ENCODE assay signal across 13 cellular contexts in the genomic region with DNA sequence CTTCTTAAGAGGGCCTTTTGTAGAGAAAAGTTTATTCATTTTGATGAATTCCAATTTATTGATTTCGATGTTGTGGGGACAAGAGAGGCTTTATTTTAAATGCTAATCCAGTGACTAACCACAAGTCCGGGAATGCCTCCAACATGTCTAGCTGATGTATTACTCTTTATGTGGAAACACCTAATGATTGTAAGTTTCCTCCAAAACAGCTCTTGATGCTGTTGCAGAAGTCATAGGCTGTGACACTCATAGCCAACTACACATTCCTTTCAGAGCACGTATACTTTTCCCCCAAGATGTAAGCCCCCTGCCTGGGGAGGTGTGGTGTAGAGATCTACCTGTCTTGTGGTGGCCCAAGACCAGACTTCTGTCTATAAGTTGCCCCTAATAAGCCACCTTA.
DNase-seq lines count a peak whose midpoint lies in the region; ATAC-seq and TF ChIP-seq lines count a peak whose summit lies in the region.
"Had no signal": no experiment of that assay in that cellular context is flagged by ENCODE, and none has a peak within 500 bp of the region (broad histone marks: within the 10 kb centered on the region; RNA-seq: fewer than 3 reads in every experiment).

No MANE protein-coding gene starts in this region.

- no peak overlapping the region for H3K4me3 ChIP-seq in Panc1 (ENCODE audit: low read depth in 2 of 2, low read length in 2 of 2)
- H3K4me3 ChIP-seq in CD4-positive, alpha-beta memory T cell (ENCODE audit: low read length in 2 of 2), result no peak overlapping the region
- H3K4me3 ChIP-seq: transverse colon had no signal

- H3K4me1 Mint-ChIP-seq in stimulated activated effector memory CD8-positive, alpha-beta T cell treated with anti-CD3 and anti-CD28 coated beads, Interleukin-12 subunit alpha, Interleukin-12 subunit beta, amount 100 ng/mL, for 72 hours, result no peaks in the 10 kb centered on the region
- H3K4me1 Mint-ChIP-seq in CD4-positive, alpha-beta memory T cell, result peaks cover 7 to 13% (median 11%) of the 10 kb centered on the region in 4 donors

- H3K27ac ChIP-seq in Panc1 (ENCODE audit: low read length) (no peak overlapping the region), epithelial cell of prostate (peak overlapping the region; percentile 38)
- H3K27ac ChIP-seq in CD4-positive, alpha-beta memory T cell (ENCODE audit: low read depth, low read length), result no peak overlapping the region
- H3K27ac ChIP-seq: transverse colon had no signal

- CTCF ChIA-PET in Panc1 (lab: Charles Lee), result interaction anchor here (0.8 kb wide), 1 partner anchor 66 kb away, joined by 3 read pairs; no protein-coding TSS in a partner anchor
- CTCF ChIA-PET in CD4-positive, alpha-beta memory T cell (lab: Charles Lee; ENCODE audit: partially characterized antibody), result interaction anchor here (1.3 kb wide), 1 partner anchor 29 kb away, joined by 3 read pairs; no protein-coding TSS in a partner anchor

- in situ Hi-C loops in Panc1 (cut with HindIII; ENCODE audit: low pct_unique_long_range_greater_than_20kb, low sequenced_read_pairs), result no loop called here

- H3K9me3 Mint-ChIP-seq in stimulated activated effector memory CD8-positive, alpha-beta T cell treated with anti-CD3 and anti-CD28 coated beads, Interleukin-12 subunit alpha, Interleukin-12 subunit beta, amount 100 ng/mL, for 72 hours, result no peaks in the 10 kb centered on the region
- peaks cover 0 to 3% (median 2%) of the 10 kb centered on the region in 8 donors for H3K9me3 Mint-ChIP-seq in CD4-positive, alpha-beta memory T cell

- H3K9me3 ChIP-seq in Panc1 (ENCODE audit: control insufficient read depth, insufficient read depth, low read depth, low read length), result no peaks in the 10 kb centered on the region
- no peaks in the 10 kb centered on the region for H3K9me3 ChIP-seq in CD4-positive, alpha-beta memory T cell (ENCODE audit: control insufficient read depth in 1 of 2, low read length in 2 of 2)
- H3K9me3 ChIP-seq: transverse colon had no signal

- no peak overlapping the region for H3K27ac Mint-ChIP-seq in stimulated activated effector memory CD8-positive, alpha-beta T cell treated with anti-CD3 and anti-CD28 coated beads, Interleukin-12 subunit alpha, Interleukin-12 subunit beta, amount 100 ng/mL, for 72 hours
- peak overlapping the region in 1 of 7 donors; percentile 78 for H3K27ac Mint-ChIP-seq in CD4-positive, alpha-beta memory T cell
- H3K27ac Mint-ChIP-seq: activated T-helper 1 cell treated with anti-CD3 and anti-CD28 coated beads, Interleukin-12 subunit alpha, Interleukin-12 subunit beta, Interleukin-2, Interleukin-4 antibody, amounts not matched to agents 30 ng/mL and 10 ng/mL and 1 ng/mL, durations not matched to agents 14 hours and 24 hours and 36 hours had no signal

- peak; percentile 82 for DNase-seq in GM04503 (ENCODE audit: low read depth)
- no peak for DNase-seq in Panc1 (ENCODE audit: low read depth, low spot score)
- peak; percentile 58 for DNase-seq in epithelial cell of prostate (ENCODE audit: low read depth, low spot score)
- peak; percentile 91 for DNase-seq in renal cortical epithelial cell (ENCODE audit: low read depth)
- DNase-seq in stimulated activated effector memory CD8-positive, alpha-beta T cell treated with anti-CD3 and anti-CD28 coated beads, Interleukin-12 subunit alpha, Interleukin-12 subunit beta, amount 100 ng/mL, for 72 hours (ENCODE audit: low spot score in 2 of 2), result no peak
- no peak for DNase-seq in CD4-positive, alpha-beta memory T cell
- no peak for DNase-seq in activated CD4-positive, alpha-beta T cell treated with anti-CD3 and anti-CD28 coated beads, Interleukin-2, amount 50 U/mL, for 4 hours
- DNase-seq: DND-41, NCI-H1092 treated with DMSO at 0.1 percent for 48 hours, transverse colon had no signal

- no peaks in the 10 kb centered on the region for H3K36me3 ChIP-seq in Panc1 (ENCODE audit: control insufficient read depth, insufficient read depth, low read length)
- H3K36me3 ChIP-seq in CD4-positive, alpha-beta memory T cell (ENCODE audit: insufficient read depth, low read length), result no peaks in the 10 kb centered on the region
- H3K36me3 ChIP-seq: transverse colon had no signal

- POLR2A ChIA-PET in Panc1 (lab: Charles Lee), result no interaction called here
- POLR2A ChIA-PET in CD4-positive, alpha-beta memory T cell (lab: Charles Lee; ENCODE audit: partially characterized antibody), result no interaction called here

- no peaks in the 10 kb centered on the region for H3K27me3 ChIP-seq in Panc1 (ENCODE audit: control insufficient read depth, insufficient read depth, low read length)
- H3K27me3 ChIP-seq in CD4-positive, alpha-beta memory T cell (ENCODE audit: insufficient read depth, low read length), result no peaks in the 10 kb centered on the region
- H3K27me3 ChIP-seq: transverse colon had no signal

- no peak for TF ChIP-seq CTCF in Panc1 (IDR thresholded peaks at IDR 0.05)

- no peaks in the 10 kb centered on the region for H3K36me3 Mint-ChIP-seq in stimulated activated effector memory CD8-positive, alpha-beta T cell treated with anti-CD3 and anti-CD28 coated beads, Interleukin-12 subunit alpha, Interleukin-12 subunit beta, amount 100 ng/mL, for 72 hours
- H3K36me3 Mint-ChIP-seq in CD4-positive, alpha-beta memory T cell, result peaks cover 0 to 3% of the 10 kb centered on the region in 2 donors

- ATAC-seq in Panc1, result peak; percentile 78
- ATAC-seq in stimulated activated effector memory CD8-positive, alpha-beta T cell treated with anti-CD3 and anti-CD28 coated beads, Interleukin-12 subunit alpha, Interleukin-12 subunit beta, amount 100 ng/mL, for 72 hours, result no peak
- no peak for ATAC-seq in GM21528 (IDR thresholded peaks at IDR 0.05; ENCODE audit: low FRiP score, unreplicated experiment)

- no TSS peak for BruUV-seq in Panc1 (replicated peaks; lab: Mats Ljungman, UMichigan)

- intact Hi-C loops in Panc1 (cut with micrococcal nuclease; ENCODE audit: unreplicated experiment), result no loop called here
- intact Hi-C loops in CD4-positive, alpha-beta memory T cell (cut with micrococcal nuclease), result no loop called here

- H3K4me3 Mint-ChIP-seq in stimulated activated effector memory CD8-positive, alpha-beta T cell treated with anti-CD3 and anti-CD28 coated beads, Interleukin-12 subunit alpha, Interleukin-12 subunit beta, amount 100 ng/mL, for 72 hours, result no peak overlapping the region
- no peak overlapping the region for H3K4me3 Mint-ChIP-seq in CD4-positive, alpha-beta memory T cell
- H3K4me3 Mint-ChIP-seq: activated T-helper 1 cell treated with anti-CD3 and anti-CD28 coated beads, Interleukin-12 subunit alpha, Interleukin-12 subunit beta, Interleukin-2, Interleukin-4 antibody, amounts not matched to agents 30 ng/mL and 10 ng/mL and 1 ng/mL, durations not matched to agents 14 hours and 24 hours and 36 hours; dendritic cell treated with granulocyte-macrophage colony-stimulating factor and Interleukin-4, amounts not matched to agents 40 ng/mL and 50 ng/mL, for 4 days had no signal

- H3K27me3 Mint-ChIP-seq in CD4-positive, alpha-beta memory T cell, result no peaks in the 10 kb centered on the region
- H3K27me3 Mint-ChIP-seq: dendritic cell treated with granulocyte-macrophage colony-stimulating factor and Interleukin-4, amounts not matched to agents 40 ng/mL and 50 ng/mL, for 4 days had no signal

- H3K4me1 ChIP-seq in Panc1 (ENCODE audit: control insufficient read depth, insufficient read depth, low read length), result peaks cover 9% of the 10 kb centered on the region
- peaks cover 8% of the 10 kb centered on the region for H3K4me1 ChIP-seq in CD4-positive, alpha-beta memory T cell (ENCODE audit: insufficient read depth, low read length)
- H3K4me1 ChIP-seq: transverse colon had no signal

Comparison
In these comparisons a context has a peak if more than half of its experiments do, and no peak if none do; other contexts are left out.
1. DNase-seq: peak in GM04503 (single experiment), epithelial cell of prostate (single experiment) and renal cortical epithelial cell (single experiment); none in Panc1 (single experiment), stimulated activated effector memory CD8-positive, alpha-beta T cell treated with anti-CD3 and anti-CD28 coated beads, Interleukin-12 subunit alpha, Interleukin-12 subunit beta, amount 100 ng/mL, for 72 hours (0 of 2), CD4-positive, alpha-beta memory T cell (0 of 5) and activated CD4-positive, alpha-beta T cell treated with anti-CD3 and anti-CD28 coated beads, Interleukin-2, amount 50 U/mL, for 4 hours (0 of 2).